Comparison of ENCODE assay signal across 1 cellular context in genomic region chr6:26031151-26031594, GRCh38.
A peak's percentile ranks its signal among the peaks of the same experiment; 100 is the strongest.
TF ChIP-seq lines count a peak whose summit lies in the region.

No MANE protein-coding gene starts in this region.

TF ChIP-seq in HepG2, 621 proteins besides CTCF, POLR2A, EP300 and RAD21 (continued from another document):
- TF ChIP-seq PATZ1 (CRISPR knock-in tag; IDR thresholded peaks at IDR 0.05) = peak; percentile 2; the same call in 1 of the 2 replicates
- TF ChIP-seq MAFK (conservative IDR thresholded peaks at IDR 0.05 in 1 of 2, IDR thresholded peaks at IDR 0.05 in 1 of 2; ENCODE audit: low read length in 2 of 2) = peak in 1 of 2 experiments; percentile 61; a peak in 2 of 4 replicates
- TF ChIP-seq ATF4 (CRISPR knock-in tag; IDR thresholded peaks at IDR 0.05) = peak in 1 of 2 experiments; percentile 88; a peak in 2 of 4 replicates
- TF ChIP-seq PAX8 (CRISPR knock-in tag; IDR thresholded peaks at IDR 0.05; ENCODE audit: borderline replicate concordance) = no peak
- TF ChIP-seq ZC3H4 (CRISPR knock-in tag; IDR thresholded peaks at IDR 0.05; ENCODE audit: borderline replicate concordance) = 0 out of 2 replicates have a peak, but pooled peaks have one; percentile 96
- no peak for TF ChIP-seq YEATS4 (CRISPR knock-in tag; IDR thresholded peaks at IDR 0.05; ENCODE audit: borderline replicate concordance)
